23 cellular contexts compared by ENCODE assay signal in genomic region chr19:28985201-28985600, GRCh38.
"Had no signal": no experiment of that assay in that cellular context is flagged by ENCODE, and none has a peak within 500 bp of the region (broad histone marks: within the 10 kb centered on the region; RNA-seq: fewer than 3 reads in every experiment).

No MANE protein-coding gene starts in this region.

- H3K36me3 Mint-ChIP-seq: immature natural killer cell; mesothelial cell of epicardium; stimulated activated effector memory CD8-positive, alpha-beta T cell treated with anti-CD3 and anti-CD28 coated beads, Interleukin-12 subunit alpha, Interleukin-12 subunit beta, amount 100 ng/mL, for 72 hours had no signal

- ATAC-seq: effector memory CD8-positive, alpha-beta T cell; left lobe of liver; naive thymus-derived CD4-positive, alpha-beta T cell; psoas muscle; right cardiac atrium; stimulated activated effector memory CD8-positive, alpha-beta T cell treated with anti-CD3 and anti-CD28 coated beads, Interleukin-12 subunit alpha, Interleukin-12 subunit beta, amount 100 ng/mL, for 72 hours had no signal

- H3K27ac Mint-ChIP-seq: effector memory CD8-positive, alpha-beta T cell; immature natural killer cell; memory B cell; mesothelial cell of epicardium; naive thymus-derived CD4-positive, alpha-beta T cell; nephron; stimulated activated effector memory CD8-positive, alpha-beta T cell treated with anti-CD3 and anti-CD28 coated beads, Interleukin-12 subunit alpha, Interleukin-12 subunit beta, amount 100 ng/mL, for 72 hours had no signal

- H3K9me3 ChIP-seq: ovary, psoas muscle, sigmoid colon, stomach, tibial artery, upper lobe of left lung had no signal

- H3K27ac ChIP-seq: coronary artery, ovary, psoas muscle, sigmoid colon, stomach, tibial artery, upper lobe of left lung had no signal

- H3K27me3 ChIP-seq: ovary, tibial artery, upper lobe of left lung had no signal

- H3K4me3 ChIP-seq: coronary artery, lung, ovary, psoas muscle, sigmoid colon, stomach, tibial artery, upper lobe of left lung had no signal

- H3K9me3 Mint-ChIP-seq: mesothelial cell of epicardium, nephron had no signal

- H3K4me1 ChIP-seq: psoas muscle, sigmoid colon, stomach, tibial artery, upper lobe of left lung had no signal

- H3K4me1 Mint-ChIP-seq: immature natural killer cell; memory B cell; naive thymus-derived CD4-positive, alpha-beta T cell; nephron; stimulated activated effector memory CD8-positive, alpha-beta T cell treated with anti-CD3 and anti-CD28 coated beads, Interleukin-12 subunit alpha, Interleukin-12 subunit beta, amount 100 ng/mL, for 72 hours had no signal

- H3K36me3 ChIP-seq: ovary, sigmoid colon, stomach, tibial artery, upper lobe of left lung had no signal

- DNase-seq: effector memory CD8-positive, alpha-beta T cell; hypothalamus; immature natural killer cell; naive thymus-derived CD4-positive, alpha-beta T cell; occipital lobe; ovary; posterior cingulate gyrus; psoas muscle; right cardiac atrium; sigmoid colon; stimulated activated CD4-positive, alpha-beta T cell treated with anti-CD3 and anti-CD28 coated beads, Interleukin-2, amount 100 ng/mL, for 24 hours; stimulated activated CD4-positive, alpha-beta T cell treated with anti-CD3 and anti-CD28 coated beads, Interleukin-4, amount 100 ng/mL, for 24 hours; stimulated activated naive CD4-positive, alpha-beta T cell treated with Interleukin-2 at 50 U/mL for 16 hours; stomach had no signal

- H3K4me3 Mint-ChIP-seq: effector memory CD8-positive, alpha-beta T cell; immature natural killer cell; memory B cell; mesothelial cell of epicardium; naive thymus-derived CD4-positive, alpha-beta T cell; nephron; stimulated activated effector memory CD8-positive, alpha-beta T cell treated with anti-CD3 and anti-CD28 coated beads, Interleukin-12 subunit alpha, Interleukin-12 subunit beta, amount 100 ng/mL, for 72 hours had no signal
